In the genomic region with DNA sequence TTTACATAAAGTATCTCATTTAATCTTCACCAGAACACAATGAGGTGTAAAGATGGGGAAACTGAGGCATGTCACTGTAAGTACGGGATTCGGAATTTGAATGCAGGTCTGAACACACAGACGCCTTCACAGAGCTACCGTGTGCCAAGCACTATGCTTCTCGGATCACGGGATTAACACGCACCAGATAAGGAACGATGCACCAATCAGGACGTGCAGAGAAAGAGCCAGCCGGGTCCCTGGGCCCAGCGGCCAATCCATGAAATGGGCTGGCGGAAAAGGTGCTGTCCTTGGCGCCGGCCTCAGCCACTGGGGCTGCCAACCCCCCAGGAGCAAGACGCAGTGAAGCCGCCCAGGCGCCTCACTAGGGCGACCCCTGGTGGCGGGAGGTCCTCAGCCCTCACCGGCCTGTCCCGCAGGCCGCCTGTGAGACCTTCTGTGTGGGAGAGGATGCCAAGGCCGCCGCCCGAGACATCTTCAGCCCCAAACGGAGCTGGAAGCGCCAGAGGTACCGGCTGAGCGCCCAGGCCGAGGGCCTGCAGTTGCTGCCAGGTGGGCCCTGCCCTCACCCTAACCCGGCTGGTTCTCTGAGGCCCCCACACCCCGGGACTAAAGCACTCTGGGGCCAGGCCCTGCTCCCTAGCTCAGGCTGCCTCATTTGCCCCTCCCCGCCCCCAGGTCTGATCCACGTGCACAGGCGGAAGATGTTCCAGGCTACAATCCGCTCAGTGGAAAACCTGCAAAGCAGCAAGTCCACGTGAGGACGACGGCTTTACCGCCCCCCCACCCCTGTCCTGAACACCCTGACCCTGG, we compare ENCODE assay signal across 6 cellular contexts. TPM values are rescaled to one million over a fixed set of nuclear protein-coding genes. Genes with fewer than 3 reads are reported as not detected.
DNase-seq lines count a peak whose midpoint lies in the region; ATAC-seq and TF ChIP-seq lines count a peak whose summit lies in the region.

No MANE protein-coding gene starts in this region.

- POLR2A ChIA-PET in activated CD8-positive, alpha-beta T cell treated with anti-CD3 and anti-CD28 coated beads, Interleukin-2, amount 10 ng/mL, durations not matched to agents 7 days and 5 days (lab: Charles Lee), result interaction anchor here (0.8 to 1.5 kb wide), 6 partner anchors 9 to 20 kb away, joined by 3 read pairs; partner anchors contain the start of gene ABCB8

- H3K36me3 ChIP-seq in left ventricle myocardium inferior, result peaks cover 4% of the 10 kb centered on the region

- peaks cover 62% of the 10 kb centered on the region for H3K4me1 Mint-ChIP-seq in activated CD8-positive, alpha-beta T cell treated with anti-CD3 and anti-CD28 coated beads, Interleukin-2, amount 10 ng/mL, durations not matched to agents 7 days and 5 days (ENCODE audit: low read depth)

- DNase-seq in COLO668 (lab: John Stamatoyannopoulos, UW; ENCODE audit: unreplicated experiment) (peak; percentile 18), left ventricle myocardium inferior (peak; percentile 74), NCI-H345 (lab: John Stamatoyannopoulos, UW) (no peak)
- peak; percentile 83 for DNase-seq in activated CD8-positive, alpha-beta T cell treated with anti-CD3 and anti-CD28 coated beads, Interleukin-2, amount 10 ng/mL, durations not matched to agents 7 days and 5 days
- peak; percentile 54 for DNase-seq in stimulated activated CD8-positive, alpha-beta memory T cell treated with anti-CD3 and anti-CD28 coated beads, Interleukin-12 subunit alpha, Interleukin-12 subunit beta, amount 100 ng/mL, for 4 hours (ENCODE audit: low read depth)

- ATAC-seq in HG03103 (IDR thresholded peaks at IDR 0.05; ENCODE audit: low read depth, unreplicated experiment), result peak; percentile 72
- ATAC-seq in activated CD8-positive, alpha-beta T cell treated with anti-CD3 and anti-CD28 coated beads, Interleukin-2, amount 10 ng/mL, durations not matched to agents 7 days and 5 days, result peak; percentile 62

- no peaks in the 10 kb centered on the region for H3K36me3 Mint-ChIP-seq in activated CD8-positive, alpha-beta T cell treated with anti-CD3 and anti-CD28 coated beads, Interleukin-2, amount 10 ng/mL, durations not matched to agents 7 days and 5 days (ENCODE audit: low read depth)

- peak overlapping the region; percentile 47 for H3K4me3 ChIP-seq in left ventricle myocardium inferior

- H3K27ac ChIP-seq in left ventricle myocardium inferior (replicated peaks), result peak overlapping the region; percentile 79

- CTCF ChIA-PET in activated CD8-positive, alpha-beta T cell treated with anti-CD3 and anti-CD28 coated beads, Interleukin-2, amount 10 ng/mL, durations not matched to agents 7 days and 5 days (lab: Charles Lee), result interaction anchor here (0.7 to 6.4 kb wide), 18 partner anchors 9 to 236 kb away, joined by 3 to 50 read pairs (median 6); partner anchors contain the start of genes ABCB8 and TMUB1

- peak overlapping the region; percentile 83 for H3K27ac Mint-ChIP-seq in activated CD8-positive, alpha-beta T cell treated with anti-CD3 and anti-CD28 coated beads, Interleukin-2, amount 10 ng/mL, durations not matched to agents 7 days and 5 days

- peak; percentile 85 for TF ChIP-seq CTCF in left ventricle myocardium inferior (IDR thresholded peaks at IDR 0.05; ENCODE audit: borderline replicate concordance)

- no peaks in the 10 kb centered on the region for H3K27me3 Mint-ChIP-seq in activated CD8-positive, alpha-beta T cell treated with anti-CD3 and anti-CD28 coated beads, Interleukin-2, amount 10 ng/mL, durations not matched to agents 7 days and 5 days (ENCODE audit: low read depth)

- peaks cover 72% of the 10 kb centered on the region for H3K4me1 ChIP-seq in left ventricle myocardium inferior

- H3K27me3 ChIP-seq in left ventricle myocardium inferior (ENCODE audit: low read depth), result peaks cover 13% of the 10 kb centered on the region

- H3K9me3 ChIP-seq in left ventricle myocardium inferior (replicated peaks), result no peaks in the 10 kb centered on the region

- intact Hi-C loops in left ventricle myocardium inferior (cut with micrococcal nuclease), result no loop called here

- peak overlapping the region; percentile 76 for H3K4me3 Mint-ChIP-seq in activated CD8-positive, alpha-beta T cell treated with anti-CD3 and anti-CD28 coated beads, Interleukin-2, amount 10 ng/mL, durations not matched to agents 7 days and 5 days

- H3K9me3 Mint-ChIP-seq in activated CD8-positive, alpha-beta T cell treated with anti-CD3 and anti-CD28 coated beads, Interleukin-2, amount 10 ng/mL, durations not matched to agents 7 days and 5 days (ENCODE audit: insufficient read depth), result no peaks in the 10 kb centered on the region

RNA-seq across cellular contexts. Expression of gene ATG9B, which starts 15.6 kb away (rescaled TPM):
- 1 to 10 TPM; 6.8 to 7.4 TPM for total RNA-seq in activated CD8-positive, alpha-beta T cell treated with anti-CD3 and anti-CD28 coated beads, Interleukin-2, amount 10 ng/mL, durations not matched to agents 7 days and 5 days
- not detected for total RNA-seq in left ventricle myocardium inferior

RNA-seq across cellular contexts. Expression of gene NOS3, which starts 17.9 kb away (rescaled TPM):
- 10 to 100 TPM; 12.2 to 13.8 TPM for total RNA-seq in activated CD8-positive, alpha-beta T cell treated with anti-CD3 and anti-CD28 coated beads, Interleukin-2, amount 10 ng/mL, durations not matched to agents 7 days and 5 days
- total RNA-seq in left ventricle myocardium inferior, result 12.6 TPM

RNA-seq across cellular contexts. Expression of gene ABCB8, which starts 19.5 kb away (rescaled TPM):
- total RNA-seq in activated CD8-positive, alpha-beta T cell treated with anti-CD3 and anti-CD28 coated beads, Interleukin-2, amount 10 ng/mL, durations not matched to agents 7 days and 5 days, result 10 to 100 TPM; 48.0 to 49.5 TPM
- total RNA-seq in left ventricle myocardium inferior, result 28.3 TPM

RNA-seq across cellular contexts. Expression of gene KCNH2, which starts 30.6 kb away (rescaled TPM):
- total RNA-seq in activated CD8-positive, alpha-beta T cell treated with anti-CD3 and anti-CD28 coated beads, Interleukin-2, amount 10 ng/mL, durations not matched to agents 7 days and 5 days, result not detected
- total RNA-seq in left ventricle myocardium inferior, result 94.1 TPM

RNA-seq across cellular contexts. Expression of gene ASIC3, which starts 39.6 kb away (rescaled TPM):
- 1 to 10 TPM; 2.8 to 3.2 TPM for total RNA-seq in activated CD8-positive, alpha-beta T cell treated with anti-CD3 and anti-CD28 coated beads, Interleukin-2, amount 10 ng/mL, durations not matched to agents 7 days and 5 days
- total RNA-seq in left ventricle myocardium inferior, result 5.3 TPM
